ENCODE assay signal across 1 cellular context in the genomic region with DNA sequence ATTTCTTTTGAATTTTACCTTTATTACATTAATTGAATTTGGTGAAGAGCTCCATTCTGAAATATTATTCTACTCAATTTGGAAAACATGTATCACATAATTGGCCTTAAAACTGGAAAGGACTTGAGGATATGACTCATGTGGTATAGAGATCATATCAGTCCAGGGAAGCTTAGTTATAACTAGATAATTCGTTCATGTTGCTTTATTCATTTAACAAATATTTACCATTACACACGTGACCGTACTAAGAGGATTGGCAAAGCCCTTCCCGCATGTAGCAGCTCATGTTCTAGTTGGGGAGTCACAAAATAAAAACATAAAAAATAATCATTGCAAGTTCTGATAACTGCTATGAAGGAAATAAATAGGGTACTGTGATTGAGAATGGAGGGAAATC.
TF ChIP-seq lines count a peak whose summit lies in the region.

No MANE protein-coding gene starts in this region.

TF ChIP-seq in SK-N-SH, 30 proteins besides CTCF, POLR2A, EP300 and RAD21 (continued from another document):
- TF ChIP-seq, protein P1, sequence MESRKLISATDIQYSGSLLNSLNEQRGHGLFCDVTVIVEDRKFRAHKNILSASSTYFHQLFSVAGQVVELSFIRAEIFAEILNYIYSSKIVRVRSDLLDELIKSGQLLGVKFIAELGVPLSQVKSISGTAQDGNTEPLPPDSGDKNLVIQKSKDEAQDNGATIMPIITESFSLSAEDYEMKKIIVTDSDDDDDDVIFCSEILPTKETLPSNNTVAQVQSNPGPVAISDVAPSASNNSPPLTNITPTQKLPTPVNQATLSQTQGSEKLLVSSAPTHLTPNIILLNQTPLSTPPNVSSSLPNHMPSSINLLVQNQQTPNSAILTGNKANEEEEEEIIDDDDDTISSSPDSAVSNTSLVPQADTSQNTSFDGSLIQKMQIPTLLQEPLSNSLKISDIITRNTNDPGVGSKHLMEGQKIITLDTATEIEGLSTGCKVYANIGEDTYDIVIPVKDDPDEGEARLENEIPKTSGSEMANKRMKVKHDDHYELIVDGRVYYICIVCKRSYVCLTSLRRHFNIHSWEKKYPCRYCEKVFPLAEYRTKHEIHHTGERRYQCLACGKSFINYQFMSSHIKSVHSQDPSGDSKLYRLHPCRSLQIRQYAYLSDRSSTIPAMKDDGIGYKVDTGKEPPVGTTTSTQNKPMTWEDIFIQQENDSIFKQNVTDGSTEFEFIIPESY (IDR thresholded peaks at IDR 0.05; ENCODE audit: borderline replicate concordance, low read depth), result no peak
- TF ChIP-seq, protein P2, sequence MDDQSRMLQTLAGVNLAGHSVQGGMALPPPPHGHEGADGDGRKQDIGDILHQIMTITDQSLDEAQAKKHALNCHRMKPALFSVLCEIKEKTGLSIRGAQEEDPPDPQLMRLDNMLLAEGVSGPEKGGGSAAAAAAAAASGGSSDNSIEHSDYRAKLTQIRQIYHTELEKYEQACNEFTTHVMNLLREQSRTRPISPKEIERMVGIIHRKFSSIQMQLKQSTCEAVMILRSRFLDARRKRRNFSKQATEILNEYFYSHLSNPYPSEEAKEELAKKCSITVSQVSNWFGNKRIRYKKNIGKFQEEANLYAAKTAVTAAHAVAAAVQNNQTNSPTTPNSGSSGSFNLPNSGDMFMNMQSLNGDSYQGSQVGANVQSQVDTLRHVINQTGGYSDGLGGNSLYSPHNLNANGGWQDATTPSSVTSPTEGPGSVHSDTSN (IDR thresholded peaks at IDR 0.05), result peak; percentile 17; the same call in 1 of the 2 replicates
- no peak for TF ChIP-seq MXI1 (IDR thresholded peaks at IDR 0.05; ENCODE audit: low read depth, low read length)
- TF ChIP-seq NRF1 (IDR thresholded peaks at IDR 0.05; ENCODE audit: low read depth, low read length), result no peak
- no peak for TF ChIP-seq FOXM1 (IDR thresholded peaks at IDR 0.05; ENCODE audit: low read depth)
- TF ChIP-seq RXRA (IDR thresholded peaks at IDR 0.05; ENCODE audit: borderline replicate concordance, low read depth), result no peak
TF ChIP-seq in SK-N-SH: peak in this region for 5.
